13 cellular contexts compared by ENCODE assay signal in the genomic region with DNA sequence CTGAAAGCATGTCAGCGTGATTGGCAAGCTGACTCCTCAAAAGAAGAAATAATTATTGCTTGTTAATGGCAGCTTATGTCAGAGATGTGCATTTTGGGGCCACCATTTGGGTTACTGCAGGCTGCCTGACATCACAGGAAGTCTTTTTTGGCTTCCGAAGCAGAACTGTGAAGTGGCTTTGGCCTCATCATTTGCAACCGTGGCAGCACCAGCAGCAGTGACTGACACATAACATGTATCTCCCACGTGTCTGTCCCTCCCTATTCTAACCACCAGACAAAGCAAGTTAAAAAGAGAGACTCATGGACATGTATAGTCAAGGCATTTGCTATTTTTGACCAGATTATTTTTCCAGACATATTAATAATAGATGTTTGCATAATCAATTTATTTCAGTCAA.
"Had no signal": no experiment of that assay in that cellular context is flagged by ENCODE, and none has a peak within 500 bp of the region (broad histone marks: within the 10 kb centered on the region; RNA-seq: fewer than 3 reads in every experiment).

No MANE protein-coding gene starts in this region.

- H3K4me3 ChIP-seq: adrenal gland, coronary artery, esophagus muscularis mucosa, mucosa of descending colon, ovary, sigmoid colon, thoracic aorta, upper lobe of right lung had no signal

- H3K4me1 ChIP-seq: adrenal gland, upper lobe of right lung had no signal

- DNase-seq: activated CD4-positive, CD25-positive, alpha-beta regulatory T cell treated with anti-CD3 and anti-CD28 coated beads, Interleukin-2, amount 50 U/mL, for 72 hours; activated CD8-positive, alpha-beta memory T cell treated with anti-CD3 and anti-CD28 coated beads, Interleukin-2, amount 10 ng/mL, durations not matched to agents 7 days and 5 days; activated naive CD4-positive, alpha-beta T cell treated with anti-CD3 and anti-CD28 coated beads, Interleukin-2, amount 10 ng/mL, durations not matched to agents 7 days and 5 days; activated T-cell treated with anti-CD3 and anti-CD28 coated beads, Interleukin-2, amount 50 U/mL, for 1 hour; adrenal gland; mucosa of descending colon; ovary; sigmoid colon; stimulated activated CD4-positive, alpha-beta T cell treated with anti-CD3 and anti-CD28 coated beads, Interleukin-1b, Interleukin-23, amount 100 ng/mL, for 48 hours; upper lobe of right lung had no signal

- H3K27me3 ChIP-seq: adrenal gland, esophagus muscularis mucosa, ovary, sigmoid colon, upper lobe of right lung had no signal

- H3K9me3 ChIP-seq: adrenal gland, esophagus muscularis mucosa, mucosa of descending colon, ovary, sigmoid colon, thoracic aorta, upper lobe of right lung had no signal

- H3K36me3 ChIP-seq: adrenal gland, esophagus muscularis mucosa, ovary, sigmoid colon, thoracic aorta, upper lobe of right lung had no signal

- H3K27ac ChIP-seq: adrenal gland, coronary artery, esophagus muscularis mucosa, ovary, sigmoid colon, thoracic aorta, upper lobe of right lung had no signal

- ATAC-seq: activated CD8-positive, alpha-beta memory T cell treated with anti-CD3 and anti-CD28 coated beads, Interleukin-2, amount 10 ng/mL, durations not matched to agents 7 days and 5 days; mucosa of descending colon; upper lobe of right lung had no signal
